Comparison of ENCODE assay signal across 8 cellular contexts in the genomic region with DNA sequence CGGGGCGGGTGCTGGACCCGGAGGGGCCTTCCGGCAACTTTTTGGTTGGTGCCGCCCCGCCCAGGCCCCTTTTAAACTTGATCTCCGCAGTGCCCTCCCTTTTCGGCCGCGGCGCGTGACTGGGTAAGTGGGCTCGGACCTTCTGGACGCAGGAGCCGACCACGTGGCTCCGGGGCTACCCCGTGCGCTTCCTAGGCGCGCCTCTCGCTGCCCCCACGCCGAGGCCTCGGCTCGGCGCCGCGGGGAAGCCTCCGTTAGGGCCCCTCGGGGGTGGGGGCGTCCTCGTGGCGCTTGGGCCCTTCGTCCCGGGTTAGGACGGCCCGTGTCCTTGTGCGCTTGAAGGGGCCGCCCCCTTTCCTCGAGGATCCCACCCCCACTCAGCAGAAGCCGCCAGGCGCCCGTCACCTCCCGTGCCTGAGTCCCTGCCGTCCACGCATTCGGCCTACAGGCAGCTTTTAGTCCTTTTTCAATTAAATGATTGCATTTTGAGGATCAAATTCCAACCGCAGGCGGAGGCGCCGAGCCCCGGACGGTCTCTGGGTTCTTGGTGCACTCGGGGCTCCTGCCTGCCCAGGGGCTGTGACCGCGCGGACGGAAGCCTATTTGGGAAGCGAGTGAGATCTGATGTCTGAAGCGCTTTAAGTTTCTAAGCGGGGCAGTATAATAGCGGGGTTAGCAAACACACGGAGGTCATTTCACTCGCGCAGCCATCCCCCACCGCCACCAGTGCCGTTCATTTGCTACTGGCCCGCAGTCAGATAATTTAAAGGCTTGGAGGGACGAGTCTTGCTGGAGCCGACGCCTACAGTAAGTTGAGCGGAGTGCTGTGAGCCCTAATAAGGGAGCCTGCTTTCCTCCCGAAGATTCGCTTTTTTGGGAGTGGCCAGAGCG. TPM values are rescaled to one million over a fixed set of nuclear protein-coding genes. Genes with fewer than 3 reads are reported as not detected.
DNase-seq lines count a peak whose midpoint lies in the region; ATAC-seq and TF ChIP-seq lines count a peak whose summit lies in the region.

No MANE protein-coding gene starts in this region.

- peaks cover 0 to 11% (median 4%) of the 10 kb centered on the region in 4 donors for H3K4me1 ChIP-seq in liver (ENCODE audit: control insufficient read depth in 4 of 4, insufficient read depth in 4 of 4, low read length in 3 of 4)

- no peaks in the 10 kb centered on the region for H3K9me3 ChIP-seq in liver (ENCODE audit: control insufficient read depth in 4 of 4, low read length in 3 of 4)

- peak overlapping the region; percentile 76 for H3K27ac ChIP-seq in 22Rv1
- H3K27ac ChIP-seq in coronary artery: peak overlapping the region; percentile 96 to 97
- peak overlapping the region; percentile 92 to 99 for H3K27ac ChIP-seq in liver (ENCODE audit: low read depth in 1 of 2, low read length in 2 of 2)

- ATAC-seq in GM18502 (IDR thresholded peaks at IDR 0.05; ENCODE audit: poor library complexity, unreplicated experiment): peak; percentile 80
- peak; percentile 78 for ATAC-seq in HG02885 (IDR thresholded peaks at IDR 0.05; ENCODE audit: poor library complexity, unreplicated experiment)

- H3K4me3 ChIP-seq in coronary artery: peak overlapping the region; percentile 80
- peak overlapping the region; percentile 74 to 87 (median 81) for H3K4me3 ChIP-seq in liver (ENCODE audit: low read depth in 1 of 3, low read length in 3 of 3)

- peak; percentile 17 to 42 for TF ChIP-seq RAD21 in liver (IDR thresholded peaks at IDR 0.05)

- DNase-seq in NCI-H2171 (lab: John Stamatoyannopoulos, UW) (peak; percentile 43), coronary artery (ENCODE audit: low spot score) (peak; percentile 97)
- peak; percentile 74 to 76 for DNase-seq in activated CD4-positive, alpha-beta T cell treated with anti-CD3 and anti-CD28 coated beads for 24 hours (ENCODE audit: low read depth in 2 of 2)
- peak; percentile 77 to 83 for DNase-seq in stimulated activated CD4-positive, alpha-beta T cell treated with anti-CD3 and anti-CD28 coated beads, Interleukin-4, amount 100 ng/mL, for 4 hours

- peak overlapping the region; percentile 73 to 80 for H3K9ac ChIP-seq in liver (ENCODE audit: low read depth in 1 of 2, low read length in 2 of 2)

- WGBS in liver: under 1% methylated on average over 76 of the region's 76 CpGs

- H3K36me3 ChIP-seq in liver (ENCODE audit: control insufficient read depth in 4 of 4, insufficient read depth in 3 of 4, low read depth in 1 of 4, low read length in 3 of 4): peaks cover 0 to 7% (median 3%) of the 10 kb centered on the region in 4 donors

- TF ChIP-seq CTCF in 22Rv1 (IDR thresholded peaks at IDR 0.05) (peak; percentile 74), coronary artery (IDR thresholded peaks at IDR 0.05) (peak; percentile 66), liver (IDR thresholded peaks at IDR 0.05; ENCODE audit: low read depth, low read length, missing input control) (no peak)

- H3K27me3 ChIP-seq in liver (ENCODE audit: control insufficient read depth in 4 of 4, insufficient read depth in 4 of 4, low read length in 3 of 4): no peaks in the 10 kb centered on the region

TF ChIP-seq in liver, 16 proteins besides CTCF, POLR2A, EP300 and RAD21:
- TF ChIP-seq FOXA2 (IDR thresholded peaks at IDR 0.05) (no peak), FOXA1 (IDR thresholded peaks at IDR 0.05) (no peak), YY1 (IDR thresholded peaks at IDR 0.05) (peak; percentile 10), ATF3 (IDR thresholded peaks at IDR 0.05) (no peak), EGR1 (IDR thresholded peaks at IDR 0.05; ENCODE audit: low read depth in 2 of 2) (no peak), JUND (IDR thresholded peaks at IDR 0.05) (no peak), MAX (IDR thresholded peaks at IDR 0.05) (no peak), TAF1 (conservative IDR thresholded peaks at IDR 0.05) (peak; percentile 59), RXRA (IDR thresholded peaks at IDR 0.05) (peak; percentile 67 to 79), SP1 (IDR thresholded peaks at IDR 0.05) (peak; percentile 20), HNF4G (IDR thresholded peaks at IDR 0.05) (no peak), ZBTB33 (IDR thresholded peaks at IDR 0.05) (no peak), HNF4A (conservative IDR thresholded peaks at IDR 0.05) (peak in 1 of 2 donors; percentile 7), GABPA (IDR thresholded peaks at IDR 0.05 in 1 of 2, conservative IDR thresholded peaks at IDR 0.05 in 1 of 2) (no peak), NR2F2 (IDR thresholded peaks at IDR 0.05) (no peak)
- TF ChIP-seq, protein P1, sequence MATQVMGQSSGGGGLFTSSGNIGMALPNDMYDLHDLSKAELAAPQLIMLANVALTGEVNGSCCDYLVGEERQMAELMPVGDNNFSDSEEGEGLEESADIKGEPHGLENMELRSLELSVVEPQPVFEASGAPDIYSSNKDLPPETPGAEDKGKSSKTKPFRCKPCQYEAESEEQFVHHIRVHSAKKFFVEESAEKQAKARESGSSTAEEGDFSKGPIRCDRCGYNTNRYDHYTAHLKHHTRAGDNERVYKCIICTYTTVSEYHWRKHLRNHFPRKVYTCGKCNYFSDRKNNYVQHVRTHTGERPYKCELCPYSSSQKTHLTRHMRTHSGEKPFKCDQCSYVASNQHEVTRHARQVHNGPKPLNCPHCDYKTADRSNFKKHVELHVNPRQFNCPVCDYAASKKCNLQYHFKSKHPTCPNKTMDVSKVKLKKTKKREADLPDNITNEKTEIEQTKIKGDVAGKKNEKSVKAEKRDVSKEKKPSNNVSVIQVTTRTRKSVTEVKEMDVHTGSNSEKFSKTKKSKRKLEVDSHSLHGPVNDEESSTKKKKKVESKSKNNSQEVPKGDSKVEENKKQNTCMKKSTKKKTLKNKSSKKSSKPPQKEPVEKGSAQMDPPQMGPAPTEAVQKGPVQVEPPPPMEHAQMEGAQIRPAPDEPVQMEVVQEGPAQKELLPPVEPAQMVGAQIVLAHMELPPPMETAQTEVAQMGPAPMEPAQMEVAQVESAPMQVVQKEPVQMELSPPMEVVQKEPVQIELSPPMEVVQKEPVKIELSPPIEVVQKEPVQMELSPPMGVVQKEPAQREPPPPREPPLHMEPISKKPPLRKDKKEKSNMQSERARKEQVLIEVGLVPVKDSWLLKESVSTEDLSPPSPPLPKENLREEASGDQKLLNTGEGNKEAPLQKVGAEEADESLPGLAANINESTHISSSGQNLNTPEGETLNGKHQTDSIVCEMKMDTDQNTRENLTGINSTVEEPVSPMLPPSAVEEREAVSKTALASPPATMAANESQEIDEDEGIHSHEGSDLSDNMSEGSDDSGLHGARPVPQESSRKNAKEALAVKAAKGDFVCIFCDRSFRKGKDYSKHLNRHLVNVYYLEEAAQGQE (IDR thresholded peaks at IDR 0.05): peak; percentile 58
TF ChIP-seq in liver: peak in this region for 6.

RNA-seq across cellular contexts. Expression of gene TOMM7, which starts 31.8 kb away (rescaled TPM):
- total RNA-seq in liver: 10 to 100 TPM; 39.2 to 73.7 TPM
- polyA plus RNA-seq in liver: 100 to 1,000 TPM; 200 to 271 TPM

Comparison
In these comparisons a context has a peak if more than half of its experiments do, and no peak if none do; other contexts are left out.
1. Peak in every context shown above with its lines: DNase-seq, ATAC-seq, H3K4me3 ChIP-seq and H3K27ac ChIP-seq.
2. DNase-seq: peak in every context shown above with its lines; median percentile 97 in coronary artery; 80 in stimulated activated CD4-positive, alpha-beta T cell treated with anti-CD3 and anti-CD28 coated beads, Interleukin-4, amount 100 ng/mL, for 4 hours; 75 in activated CD4-positive, alpha-beta T cell treated with anti-CD3 and anti-CD28 coated beads for 24 hours; 43 in NCI-H2171.